In genomic region chr6:143856762-143857161, GRCh38 we compare ENCODE assay signal across 1 cellular context. TPM values are rescaled to one million over a fixed set of nuclear protein-coding genes. Genes with fewer than 3 reads are reported as not detected.
"Had no signal": no experiment of that assay in that cellular context is flagged by ENCODE, and none has a peak within 500 bp of the region (broad histone marks: within the 10 kb centered on the region; RNA-seq: fewer than 3 reads in every experiment).

No MANE protein-coding gene starts in this region.

RNA-seq across cellular contexts. Expression of gene ZC2HC1B, which starts 7.5 kb away (rescaled TPM):
- total RNA-seq: G401 had no signal
